In the genomic region with DNA sequence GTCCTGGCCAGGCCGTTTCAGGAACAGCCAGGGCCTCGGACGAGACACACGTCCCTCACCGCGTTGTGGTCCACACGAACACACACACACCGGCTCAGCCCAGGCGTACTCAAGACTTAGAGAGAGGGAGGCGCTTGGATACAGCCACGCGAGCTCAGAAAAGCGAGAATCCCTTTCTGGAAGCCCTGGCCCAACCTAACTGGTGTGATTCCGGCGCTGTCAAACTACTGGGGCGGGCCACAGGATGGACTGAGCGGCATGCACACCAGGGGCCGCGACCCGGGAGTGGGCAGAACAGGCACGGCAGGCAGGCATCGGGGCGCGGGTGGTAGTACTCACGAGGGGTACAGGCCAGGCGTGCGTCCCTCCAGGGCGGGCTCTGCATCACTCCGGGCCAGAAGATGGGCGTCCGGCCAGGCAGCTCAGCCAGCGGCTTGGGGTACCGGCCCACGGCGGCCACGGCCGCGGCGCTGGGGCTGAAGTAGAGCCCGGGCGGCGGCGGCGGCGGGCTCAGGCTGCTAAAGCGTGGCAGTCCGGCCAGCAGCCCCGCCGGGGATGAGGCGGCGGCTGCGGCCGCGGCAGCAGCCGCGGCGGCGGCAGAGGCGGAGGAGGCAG, we compare ENCODE assay signal across 8 cellular contexts. TPM values are rescaled to one million over a fixed set of nuclear protein-coding genes. Genes with fewer than 3 reads are reported as not detected.
DNase-seq lines count a peak whose midpoint lies in the region; ATAC-seq and TF ChIP-seq lines count a peak whose summit lies in the region.

No MANE protein-coding gene starts in this region.

- H3K27me3 ChIP-seq in HUES64 (ENCODE audit: insufficient read depth, low read length) (peaks cover 98% of the 10 kb centered on the region), dorsolateral prefrontal cortex (peaks cover 54 to 100% (median 100%) of the 10 kb centered on the region in 45 donors), neural progenitor cell (peaks cover 99% of the 10 kb centered on the region)

- DNase-seq in CD14-positive monocyte (ENCODE audit: low spot score) = no peak
- DNase-seq in dorsolateral prefrontal cortex = no peak
- peak; percentile 61 for DNase-seq in neural progenitor cell (ENCODE audit: low spot score)
- DNase-seq in NCI-H1436 treated with DMSO at 0.1 percent for 48 hours (lab: John Stamatoyannopoulos, UW) = no peak
- DNase-seq in cortex of kidney (lab: John Stamatoyannopoulos, UW) = no peak

- H3K4me1 ChIP-seq in HUES64 (ENCODE audit: insufficient read depth, low read length) = peaks cover 32% of the 10 kb centered on the region
- H3K4me1 ChIP-seq in neural progenitor cell = peaks cover 57% of the 10 kb centered on the region

- ATAC-seq in GM21528 (IDR thresholded peaks at IDR 0.05; ENCODE audit: low FRiP score, unreplicated experiment) (no peak), GM21367 (IDR thresholded peaks at IDR 0.05; ENCODE audit: unreplicated experiment) (no peak)

- H3K36me3 Mint-ChIP-seq in CD14-positive monocyte (peaks cover 17 to 35% of the 10 kb centered on the region in 2 donors), neural progenitor cell (no peaks in the 10 kb centered on the region)

- peak overlapping the region; percentile 52 to 79 for H3K4me3 Mint-ChIP-seq in CD14-positive monocyte
- peak overlapping the region; percentile 90 for H3K4me3 Mint-ChIP-seq in neural progenitor cell

- peaks cover 72% of the 10 kb centered on the region for H3F3A ChIP-seq in neural progenitor cell (ENCODE audit: low read depth)

- H3K9ac ChIP-seq in HUES64 (ENCODE audit: low read depth, low read length) (no peak overlapping the region), neural progenitor cell (no peak overlapping the region)

- H4K20me1 ChIP-seq in neural progenitor cell (ENCODE audit: low read depth) = peaks cover 77% of the 10 kb centered on the region

- WGBS in HUES64 = 1% methylated on average over 59 of the region's 59 CpGs

- H3K9me3 ChIP-seq in HUES64 (ENCODE audit: insufficient read depth, low read depth, low read length) = no peaks in the 10 kb centered on the region
- H3K9me3 ChIP-seq in neural progenitor cell (ENCODE audit: low read depth) = no peaks in the 10 kb centered on the region

- intact Hi-C loops in CD14-positive monocyte (cut with micrococcal nuclease) = no loop called here
- intact Hi-C loops in dorsolateral prefrontal cortex (cut with DNase I) = no loop called here

- H3K27me3 Mint-ChIP-seq in CD14-positive monocyte (ENCODE audit: low read depth in 3 of 3) (peaks cover 91 to 98% (median 95%) of the 10 kb centered on the region in 3 donors), neural progenitor cell (ENCODE audit: insufficient read depth, low read depth) (peaks cover 81% of the 10 kb centered on the region)

- H3K36me3 ChIP-seq in HUES64 (ENCODE audit: insufficient read depth, low read length) (no peaks in the 10 kb centered on the region), neural progenitor cell (no peaks in the 10 kb centered on the region)

- peak overlapping the region; percentile 62 for H3K4me3 ChIP-seq in HUES64 (ENCODE audit: low read length)
- peak overlapping the region in 45 of 59 donors; percentile 7 to 71 (median 48) for H3K4me3 ChIP-seq in dorsolateral prefrontal cortex
- peak overlapping the region; percentile 60 for H3K4me3 ChIP-seq in neural progenitor cell

- H2AFZ ChIP-seq in neural progenitor cell (replicated peaks) = peak overlapping the region; percentile 22

- H3K27ac ChIP-seq in HUES64 (ENCODE audit: low read depth, low read length) (no peak overlapping the region), dorsolateral prefrontal cortex (peak overlapping the region in 2 of 59 donors; percentile 60 to 67), neural progenitor cell (no peak overlapping the region)

- peaks cover 57% of the 10 kb centered on the region for H3K4me1 Mint-ChIP-seq in CD14-positive monocyte
- H3K4me1 Mint-ChIP-seq in neural progenitor cell = peaks cover 42% of the 10 kb centered on the region

- H3K27ac Mint-ChIP-seq in CD14-positive monocyte (no peak overlapping the region), neural progenitor cell (no peak overlapping the region)

- H3K79me2 ChIP-seq in neural progenitor cell (ENCODE audit: low read depth) = no peaks in the 10 kb centered on the region

- H3K4me2 ChIP-seq in neural progenitor cell = peak overlapping the region; percentile 85

- no peak for TF ChIP-seq CTCF in CD14-positive monocyte (IDR thresholded peaks at IDR 0.05)
- TF ChIP-seq CTCF in dorsolateral prefrontal cortex (IDR thresholded peaks at IDR 0.05 in 54 of 56, conservative IDR thresholded peaks at IDR 0.05 in 2 of 56; ENCODE audit: low read depth in 1 of 56, partially characterized antibody in 56 of 56) = no peak
- TF ChIP-seq CTCF in neural progenitor cell (IDR thresholded peaks at IDR 0.05) = no peak

- H3K9me3 Mint-ChIP-seq in CD14-positive monocyte (peaks cover 0 to 70% (median 61%) of the 10 kb centered on the region in 7 donors), neural progenitor cell (no peaks in the 10 kb centered on the region)

RNA-seq across cellular contexts. Expression of gene NKX6-1, which starts 1.8 kb away (rescaled TPM):
- polyA plus RNA-seq in CD14-positive monocyte = not detected
- 0.65 TPM for polyA plus RNA-seq in HUES64 (2013, experiment 1 of 2)
- polyA plus RNA-seq in HUES64 (2013, experiment 2 of 2) = 0.70 TPM
- total RNA-seq in dorsolateral prefrontal cortex = 1 to 10 TPM in 8 of 120 experiments, under 1 TPM in 100, not detected in 12; 0.18 to 1.6 (median 0.44) TPM
- 0.79 and 1.1 TPM in 2 replicates for total RNA-seq in neural progenitor cell (ENCODE audit: low replicate concordance)
